12 cellular contexts compared by ENCODE assay signal in the genomic region with DNA sequence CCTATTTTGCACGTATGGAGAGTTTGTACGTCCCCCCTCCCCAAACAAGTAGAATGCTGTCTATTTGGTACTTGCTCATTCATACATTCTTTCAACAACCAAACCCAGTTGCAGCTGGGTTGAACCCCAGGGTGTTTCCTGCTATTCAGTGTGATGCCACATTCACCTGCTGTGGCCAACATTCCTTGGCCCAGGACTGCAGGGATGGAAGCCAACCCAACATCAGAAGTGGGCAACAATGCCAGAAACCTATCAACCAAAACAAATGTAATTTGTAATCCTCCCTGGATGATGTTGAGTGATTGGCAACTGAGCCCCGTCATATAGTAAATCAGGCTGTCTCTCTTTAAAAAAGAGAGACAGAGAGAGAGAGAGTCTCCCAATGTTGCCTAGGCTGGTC. TPM values are rescaled to one million over a fixed set of nuclear protein-coding genes. Genes with fewer than 3 reads are reported as not detected.
DNase-seq lines count a peak whose midpoint lies in the region; ATAC-seq, FAIRE-seq and TF ChIP-seq lines count a peak whose summit lies in the region.
"Had no signal": no experiment of that assay in that cellular context is flagged by ENCODE, and none has a peak within 500 bp of the region (broad histone marks: within the 10 kb centered on the region; RNA-seq: fewer than 3 reads in every experiment).

No MANE protein-coding gene starts in this region.

- no peak for TF ChIP-seq CTCF in AG10803 (conservative IDR thresholded peaks at IDR 0.05; ENCODE audit: low read length)
- TF ChIP-seq CTCF in upper lobe of right lung (IDR thresholded peaks at IDR 0.05), result no peak

- intact Hi-C loops in upper lobe of right lung (cut with DNase I), result no loop called here

- H3K4me1 ChIP-seq in mesenchymal stem cell (ENCODE audit: control insufficient read depth, insufficient read depth, low read depth, low read length) (peaks cover 31% of the 10 kb centered on the region), upper lobe of right lung (peaks cover 21% of the 10 kb centered on the region)

- H2BK5ac ChIP-seq in mesenchymal stem cell (ENCODE audit: low read depth, low read length, poor library complexity, severe bottlenecking), result no peak overlapping the region

- H3K4me3 ChIP-seq in AG10803 (ENCODE audit: low read length) (no peak overlapping the region), mesenchymal stem cell (ENCODE audit: insufficient read depth in 1 of 2, low read depth in 1 of 2, low read length in 2 of 2) (peak overlapping the region in 1 of 2 experiments; percentile 99), upper lobe of right lung (no peak overlapping the region)

- H2BK12ac ChIP-seq in mesenchymal stem cell (ENCODE audit: low read length in 2 of 2), result peak overlapping the region; percentile 7 to 34

- H3K79me1 ChIP-seq in mesenchymal stem cell (replicated peaks; ENCODE audit: low read length, poor library complexity, severe bottlenecking), result no peaks in the 10 kb centered on the region

- no peak overlapping the region for H4K8ac ChIP-seq in mesenchymal stem cell (ENCODE audit: low read length)

- no peak overlapping the region for H3K23ac ChIP-seq in mesenchymal stem cell (ENCODE audit: low read length in 2 of 2)

- WGBS in mesenchymal stem cell, result 79% methylated on average over 3 of the region's 3 CpGs

- DNase-seq in AG10803 (ENCODE audit: low read depth), result peak; percentile 49
- peak; percentile 77 for DNase-seq in M059J (ENCODE audit: low read depth)
- peak; percentile 77 for DNase-seq in astrocyte of the hippocampus (ENCODE audit: low read depth, low spot score)
- DNase-seq in mesenchymal stem cell, result no peak
- DNase-seq in NCI-H510A (lab: John Stamatoyannopoulos, UW), result no peak
- no peak for DNase-seq in upper lobe of right lung
- no peak for DNase-seq in GM12892 (ENCODE audit: insufficient read length)
- DNase-seq in activated naive CD4-positive, alpha-beta T cell treated with Interleukin-2 at 50 U/mL for 16 hours, result no peak
- DNase-seq: activated naive CD4-positive, alpha-beta T cell; COR-L47; left colon; NCI-H774 had no signal

- no peak for ATAC-seq in upper lobe of right lung

- H3K27me3 ChIP-seq in mesenchymal stem cell (ENCODE audit: control insufficient read depth in 1 of 2, insufficient read depth in 1 of 2, low read length in 2 of 2), result no peaks in the 10 kb centered on the region
- no peaks in the 10 kb centered on the region for H3K27me3 ChIP-seq in upper lobe of right lung

- peak overlapping the region; percentile 85 for H3K9ac ChIP-seq in mesenchymal stem cell (ENCODE audit: low read length)

- H3K27ac ChIP-seq in mesenchymal stem cell (ENCODE audit: low read length, poor library complexity, severe bottlenecking) (peak overlapping the region; percentile 79), upper lobe of right lung (no peak overlapping the region)

- H4K91ac ChIP-seq in mesenchymal stem cell (ENCODE audit: low read length), result no peak overlapping the region

- TF ChIP-seq POLR2A in GM12892 (IDR thresholded peaks at IDR 0.05; ENCODE audit: low read depth, low read length), result no peak

- H2AFZ ChIP-seq in mesenchymal stem cell (ENCODE audit: low read depth, low read length), result no peak overlapping the region

- H3K36me3 ChIP-seq in mesenchymal stem cell (ENCODE audit: control insufficient read depth in 1 of 2, insufficient read depth in 2 of 2, low read depth in 1 of 2, low read length in 2 of 2), result peaks cover 12 to 68% of the 10 kb centered on the region in 2 experiments
- H3K36me3 ChIP-seq in upper lobe of right lung, result no peaks in the 10 kb centered on the region

- peak overlapping the region; percentile 0 for H3K4me2 ChIP-seq in mesenchymal stem cell (ENCODE audit: low read length, poor library complexity, severe bottlenecking)

- H3K9me3 ChIP-seq in mesenchymal stem cell (ENCODE audit: control insufficient read depth, low read length), result no peaks in the 10 kb centered on the region
- no peaks in the 10 kb centered on the region for H3K9me3 ChIP-seq in upper lobe of right lung

- no peak overlapping the region for H3K14ac ChIP-seq in mesenchymal stem cell (ENCODE audit: low read length in 2 of 2)

- peak overlapping the region in 1 of 2 experiments; percentile 16 for H3K18ac ChIP-seq in mesenchymal stem cell (ENCODE audit: low read depth in 1 of 2, low read length in 2 of 2)

- no peak overlapping the region for H2BK120ac ChIP-seq in mesenchymal stem cell (ENCODE audit: low read depth, low read length)

- peak overlapping the region; percentile 29 for H2BK15ac ChIP-seq in mesenchymal stem cell (ENCODE audit: low read depth, poor library complexity, severe bottlenecking)

- FAIRE-seq in GM12892 (lab: Jason Lieb, UNC), result no peak

- no peak overlapping the region for H3K4ac ChIP-seq in mesenchymal stem cell (ENCODE audit: low read depth in 1 of 2, low read length in 2 of 2)

- no peak overlapping the region for H2AK5ac ChIP-seq in mesenchymal stem cell (ENCODE audit: low read length, severe bottlenecking)

RNA-seq across cellular contexts. Expression of a gene that starts 8.9 kb away (rescaled TPM):
- total RNA-seq in M059J (2014; rRNA removed; shearing (Covaris generic)), result 171 and 207 TPM in 2 replicates
- 234 TPM for polyA plus RNA-seq in mesenchymal stem cell (2013, experiment 1 of 2)
- 238 TPM for polyA plus RNA-seq in mesenchymal stem cell (2013, experiment 2 of 2)
- total RNA-seq in upper lobe of right lung, result 15.3 TPM
- polyA plus RNA-seq in GM12892 (2012; ENCODE audit: missing spikeins), result 7.3 TPM

Comparison
In these comparisons a context has a peak if more than half of its experiments do, and no peak if none do; other contexts are left out.
1. DNase-seq: peak in AG10803 (single experiment), M059J (single experiment) and astrocyte of the hippocampus (single experiment); none in mesenchymal stem cell (single experiment), NCI-H510A (single experiment), upper lobe of right lung (single experiment), GM12892 (single experiment) and activated naive CD4-positive, alpha-beta T cell treated with Interleukin-2 at 50 U/mL for 16 hours (single experiment).
2. RNA of a gene that starts 8.9 kb away (total RNA-seq): 171 to 207 TPM in M059J; 15.3 TPM in upper lobe of right lung (single experiment); every median in the first group is over 10 times any median in the second.